ENCODE assay signal across 26 cellular contexts in the genomic region with DNA sequence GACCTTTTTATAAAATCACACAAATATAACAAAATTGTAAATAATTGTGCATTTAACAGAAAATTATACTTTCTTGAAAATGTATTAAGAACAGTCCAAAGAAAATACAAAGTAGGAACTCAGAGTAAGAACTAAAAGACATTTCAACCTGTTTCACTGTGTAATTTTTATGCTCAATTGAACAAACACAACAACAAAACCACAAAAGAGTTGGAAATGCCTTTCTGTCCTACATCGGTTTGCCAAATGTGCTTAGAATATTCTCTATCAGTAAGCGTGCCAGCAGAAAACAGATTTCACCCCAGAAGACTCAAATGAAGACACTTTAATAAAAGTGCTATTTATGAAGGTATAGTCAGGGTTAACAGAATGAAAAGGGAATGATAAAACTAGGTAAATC.
"Had no signal": no experiment of that assay in that cellular context is flagged by ENCODE, and none has a peak within 500 bp of the region (broad histone marks: within the 10 kb centered on the region; RNA-seq: fewer than 3 reads in every experiment).

No MANE protein-coding gene starts in this region.

- H3K36me3 Mint-ChIP-seq: activated naive CD8-positive, alpha-beta T cell treated with anti-CD3 and anti-CD28 coated beads for 36 hours; immature natural killer cell; naive thymus-derived CD4-positive, alpha-beta T cell had no signal

- H3K4me3 ChIP-seq: coronary artery, left lung, lung, pancreas, psoas muscle, upper lobe of left lung had no signal

- H3K27ac ChIP-seq: coronary artery, epithelial cell of prostate, foreskin keratinocyte, left lung, pancreas, psoas muscle, upper lobe of left lung, WERI-Rb-1 had no signal

- H3K27me3 ChIP-seq: foreskin keratinocyte, left lung, pancreas, upper lobe of left lung had no signal

- H3K27ac Mint-ChIP-seq: activated naive CD8-positive, alpha-beta T cell treated with anti-CD3 and anti-CD28 coated beads for 36 hours; activated T-helper 2 cell treated with anti-CD3 and anti-CD28 coated beads, Interferon-gamma antibody, Interleukin-2, Interleukin-4, amounts not matched to agents 10 μg/mL and 5 μg/mL and 100 μg/mL, durations not matched to agents 14 hours and 24 hours and 36 hours; endodermal cell; immature natural killer cell; naive thymus-derived CD4-positive, alpha-beta T cell had no signal

- H3K27me3 Mint-ChIP-seq: activated naive CD8-positive, alpha-beta T cell treated with anti-CD3 and anti-CD28 coated beads for 36 hours; naive thymus-derived CD4-positive, alpha-beta T cell had no signal

- DNase-seq: activated CD4-positive, alpha-beta T cell treated with anti-CD3 and anti-CD28 coated beads for 1 hour; activated CD4-positive, alpha-beta T cell treated with anti-CD3 and anti-CD28 coated beads, Interleukin-2, amount 50 U/mL, for 1 hour; activated CD8-positive, alpha-beta memory T cell treated with anti-CD3 and anti-CD28 coated beads for 24 hours; activated CD8-positive, alpha-beta memory T cell treated with anti-CD3 and anti-CD28 coated beads, Interleukin-2, amount 50 U/mL, for 48 hours; activated naive CD4-positive, alpha-beta T cell; activated naive CD8-positive, alpha-beta T cell treated with anti-CD3 and anti-CD28 coated beads for 36 hours; activated T-cell treated with anti-CD3 and anti-CD28 coated beads, Interleukin-2, amount 50 U/mL, for 4 hours; cerebellar nuclear complex; endodermal cell; foreskin keratinocyte; immature natural killer cell; left lung; naive thymus-derived CD4-positive, alpha-beta T cell; pancreas; psoas muscle; right cardiac atrium; stimulated activated CD4-positive, alpha-beta T cell treated with anti-CD3 and anti-CD28 coated beads, Interleukin-12 subunit alpha, Interleukin-12 subunit beta, amount 100 ng/mL, for 4 hours; stimulated activated CD4-positive, alpha-beta T cell treated with anti-CD3 and anti-CD28 coated beads, Interleukin-4, amount 100 ng/mL, for 4 hours; stimulated activated naive CD8-positive, alpha-beta T cell treated with anti-CD3 and anti-CD28 coated beads, Interleukin-15, Interleukin-2, amounts not matched to agents 100 U/mL and 50 U/mL, for 24 hours; T-helper 1 cell; upper lobe of left lung; WERI-Rb-1 had no signal

- H3K4me1 ChIP-seq: left lung, pancreas, psoas muscle, upper lobe of left lung had no signal

- H3K36me3 ChIP-seq: left lung, pancreas, upper lobe of left lung, WERI-Rb-1 had no signal

- H3K4me1 Mint-ChIP-seq: activated naive CD8-positive, alpha-beta T cell treated with anti-CD3 and anti-CD28 coated beads for 36 hours; immature natural killer cell; naive thymus-derived CD4-positive, alpha-beta T cell had no signal

- ATAC-seq: activated T-cell treated with anti-CD3 and anti-CD28 coated beads, Interleukin-2, amount 50 U/mL, for 4 hours; foreskin keratinocyte; left lung; naive thymus-derived CD4-positive, alpha-beta T cell; pancreas; psoas muscle; right cardiac atrium; stimulated activated naive CD8-positive, alpha-beta T cell treated with anti-CD3 and anti-CD28 coated beads, Interleukin-15, Interleukin-2, amounts not matched to agents 100 U/mL and 50 U/mL, for 24 hours had no signal

- H3K4me3 Mint-ChIP-seq: activated naive CD8-positive, alpha-beta T cell treated with anti-CD3 and anti-CD28 coated beads for 36 hours; activated T-cell treated with anti-CD3 and anti-CD28 coated beads, Interleukin-2, amount 50 U/mL, for 4 hours; endodermal cell; immature natural killer cell; naive thymus-derived CD4-positive, alpha-beta T cell had no signal

- H3K9me3 Mint-ChIP-seq: activated naive CD8-positive, alpha-beta T cell treated with anti-CD3 and anti-CD28 coated beads for 36 hours; activated T-cell treated with anti-CD3 and anti-CD28 coated beads, Interleukin-2, amount 50 U/mL, for 4 hours; activated T-helper 2 cell treated with anti-CD3 and anti-CD28 coated beads, Interferon-gamma antibody, Interleukin-2, Interleukin-4, amounts not matched to agents 10 μg/mL and 5 μg/mL and 100 μg/mL, durations not matched to agents 14 hours and 24 hours and 36 hours; endodermal cell had no signal

- H3K9me3 ChIP-seq: left lung, pancreas, psoas muscle, upper lobe of left lung had no signal
